ENCODE assay signal across 17 cellular contexts in genomic region chr12:68962855-68963455, GRCh38. TPM values are rescaled to one million over a fixed set of nuclear protein-coding genes. Genes with fewer than 3 reads are reported as not detected.
DNase-seq lines count a peak whose midpoint lies in the region; TF ChIP-seq lines count a peak whose summit lies in the region.
"Had no signal": no experiment of that assay in that cellular context is flagged by ENCODE, and none has a peak within 500 bp of the region (broad histone marks: within the 10 kb centered on the region; RNA-seq: fewer than 3 reads in every experiment).

No MANE protein-coding gene starts in this region.

- TF ChIP-seq CTCF in colonic mucosa (IDR thresholded peaks at IDR 0.05) (no peak), ascending aorta (IDR thresholded peaks at IDR 0.05) (no peak)

- no peak overlapping the region for H3K4me3 ChIP-seq in colonic mucosa
- H3K4me3 ChIP-seq in mucosa of rectum (ENCODE audit: low read length in 2 of 2), result no peak overlapping the region
- no peak overlapping the region for H3K4me3 ChIP-seq in ascending aorta
- H3K4me3 ChIP-seq: SJCRH30, thyroid gland had no signal

- DNase-seq in GF-D8 (lab: John Stamatoyannopoulos, UW) (peak; percentile 50), MV-4-11 (lab: John Stamatoyannopoulos, UW) (peak; percentile 90), colonic mucosa (peak; percentile 34), SW 1271 (lab: John Stamatoyannopoulos, UW) (no peak), ascending aorta (ENCODE audit: low spot score in 2 of 2) (no peak), EL (no peak)
- DNase-seq in stimulated activated CD4-positive, alpha-beta T cell treated with anti-CD3 and anti-CD28 coated beads, Interleukin-1b, Interleukin-23, amount 100 ng/mL, for 48 hours, result no peak
- DNase-seq: activated B cell treated with CpG ODN at 0.5 μM for 24 hours; activated T-cell treated with anti-CD3 and anti-CD28 coated beads, Interleukin-2, amount 50 U/mL, for 1 hour; central memory CD4-positive, alpha-beta T cell; naive thymus-derived CD8-positive, alpha-beta T cell; NCI-H2029; NCI-H774; SJCRH30; thyroid gland had no signal

- intact Hi-C loops in colonic mucosa (cut with DNase I) (no loop called here), ascending aorta (cut with DNase I) (no loop called here)

- H3K27ac ChIP-seq in colonic mucosa, result peak overlapping the region; percentile 66
- H3K27ac ChIP-seq in mucosa of rectum (ENCODE audit: low read depth in 2 of 2, low read length in 2 of 2), result peak overlapping the region; percentile 20 to 75
- H3K27ac ChIP-seq in ascending aorta, result no peak overlapping the region
- H3K27ac ChIP-seq: KMS-11, SJCRH30, thyroid gland had no signal

- H3K9me3 ChIP-seq in colonic mucosa (no peaks in the 10 kb centered on the region), mucosa of rectum (ENCODE audit: control insufficient read depth in 2 of 2, low read length in 2 of 2) (no peaks in the 10 kb centered on the region), ascending aorta (no peaks in the 10 kb centered on the region)
- H3K9me3 ChIP-seq: SJCRH30, thyroid gland had no signal

- no peak overlapping the region for H3K9ac ChIP-seq in colonic mucosa (ENCODE audit: low read depth in 2 of 2, low read length in 2 of 2)
- peak overlapping the region in 1 of 2 donors; percentile 45 for H3K9ac ChIP-seq in mucosa of rectum (ENCODE audit: low read depth in 1 of 2, low read length in 2 of 2)
- H3K9ac ChIP-seq: KMS-11 had no signal

- H3K4me1 ChIP-seq in colonic mucosa (no peaks in the 10 kb centered on the region), mucosa of rectum (ENCODE audit: control insufficient read depth in 2 of 2, insufficient read depth in 2 of 2, low read length in 2 of 2) (peaks cover 6 to 22% of the 10 kb centered on the region in 2 donors), ascending aorta (no peaks in the 10 kb centered on the region)
- H3K4me1 ChIP-seq: SJCRH30, thyroid gland had no signal

- H3K36me3 ChIP-seq in colonic mucosa (no peaks in the 10 kb centered on the region), mucosa of rectum (ENCODE audit: control insufficient read depth in 2 of 2, insufficient read depth in 2 of 2, low read length in 2 of 2) (no peaks in the 10 kb centered on the region), ascending aorta (no peaks in the 10 kb centered on the region)
- H3K36me3 ChIP-seq: SJCRH30, thyroid gland had no signal

- H3K27me3 ChIP-seq in colonic mucosa (no peaks in the 10 kb centered on the region), mucosa of rectum (ENCODE audit: control insufficient read depth in 2 of 2, insufficient read depth in 2 of 2, low read length in 2 of 2) (no peaks in the 10 kb centered on the region), ascending aorta (no peaks in the 10 kb centered on the region)
- H3K27me3 ChIP-seq: SJCRH30, thyroid gland had no signal

RNA-seq across cellular contexts. Expression of gene CPM, which starts 30.0 kb away (rescaled TPM):
- 10 to 100 TPM; 30.0 to 40.3 TPM for total RNA-seq in colonic mucosa
- total RNA-seq in ascending aorta, result 48.1 TPM

Comparison
In these comparisons a context has a peak if more than half of its experiments do, and no peak if none do; other contexts are left out.
1. DNase-seq: peak in GF-D8 (single experiment), MV-4-11 (single experiment) and colonic mucosa (single experiment); none in SW 1271 (0 of 2), ascending aorta (0 of 2), stimulated activated CD4-positive, alpha-beta T cell treated with anti-CD3 and anti-CD28 coated beads, Interleukin-1b, Interleukin-23, amount 100 ng/mL, for 48 hours (single experiment) and EL (single experiment).
2. H3K27ac ChIP-seq: peak in colonic mucosa (single experiment) and mucosa of rectum (2 of 2); none in ascending aorta (0 of 2).